Comparison of ENCODE assay signal across 9 cellular contexts in genomic region chr1:39646232-39647081, GRCh38. TPM values are rescaled to one million over a fixed set of nuclear protein-coding genes. Genes with fewer than 3 reads are reported as not detected.
DNase-seq lines count a peak whose midpoint lies in the region; ATAC-seq and TF ChIP-seq lines count a peak whose summit lies in the region.
"Had no signal": no experiment of that assay in that cellular context is flagged by ENCODE, and none has a peak within 500 bp of the region (broad histone marks: within the 10 kb centered on the region; RNA-seq: fewer than 3 reads in every experiment).

No MANE protein-coding gene starts in this region.

- BruUV-seq in PC-9 (replicated peaks; lab: Mats Ljungman, UMichigan) = no TSS peak

- TF ChIP-seq CTCF in foreskin fibroblast (IDR thresholded peaks at IDR 0.05; ENCODE audit: low read depth, low read length) (no peak), ovary (IDR thresholded peaks at IDR 0.05) (no peak), PC-9 (conservative IDR thresholded peaks at IDR 0.05) (no peak)

- peaks cover 17% of the 10 kb centered on the region for H3K4me1 ChIP-seq in ovary (ENCODE audit: insufficient read depth)
- H3K4me1 ChIP-seq in PC-9 (replicated peaks; ENCODE audit: insufficient read depth) = no peaks in the 10 kb centered on the region

- TF ChIP-seq POLR2A in ovary (IDR thresholded peaks at IDR 0.05) = no peak
- TF ChIP-seq POLR2A in erythroblast (IDR thresholded peaks at IDR 0.05; ENCODE audit: low read length) = no peak

- no peaks in the 10 kb centered on the region for H3K9me3 ChIP-seq in ovary
- no peaks in the 10 kb centered on the region for H3K9me3 ChIP-seq in PC-9 (ENCODE audit: insufficient read depth, low read depth)

- CTCF ChIA-PET in PC-9 (lab: Charles Lee) = no interaction called here
- CTCF ChIA-PET in activated naive CD4-positive, alpha-beta T cell treated with anti-CD3 and anti-CD28 coated beads, Interleukin-2, amount 10 ng/mL, durations not matched to agents 7 days and 5 days (lab: Charles Lee) = interaction anchor here (1.2 to 3.1 kb wide), 3 partner anchors 11 to 40 kb away, joined by 3 to 24 read pairs (median 3); no protein-coding TSS in a partner anchor

- in situ Hi-C loops in Caki2 (cut with HindIII; ENCODE audit: low pct_unique_long_range_greater_than_20kb, low sequenced_read_pairs) = no loop called here

- no peaks in the 10 kb centered on the region for H3K9me3 Mint-ChIP-seq in activated naive CD4-positive, alpha-beta T cell treated with anti-CD3 and anti-CD28 coated beads, Interleukin-2, amount 10 ng/mL, durations not matched to agents 7 days and 5 days

- no peaks in the 10 kb centered on the region for H3K36me3 Mint-ChIP-seq in activated naive CD4-positive, alpha-beta T cell treated with anti-CD3 and anti-CD28 coated beads, Interleukin-2, amount 10 ng/mL, durations not matched to agents 7 days and 5 days

- H3K4me2 ChIP-seq in PC-9 = no peak overlapping the region

- H3K27me3 ChIP-seq in ovary (no peaks in the 10 kb centered on the region), PC-9 (ENCODE audit: insufficient read depth, low read depth) (peaks cover 12% of the 10 kb centered on the region; the same call in 1 of the 2 replicates)

- H3K36me3 ChIP-seq in ovary = no peaks in the 10 kb centered on the region
- no peaks in the 10 kb centered on the region for H3K36me3 ChIP-seq in PC-9 (ENCODE audit: low read depth)

- H2AFZ ChIP-seq in PC-9 = no peak overlapping the region

- peaks cover 31% of the 10 kb centered on the region for H3K27me3 Mint-ChIP-seq in activated naive CD4-positive, alpha-beta T cell treated with anti-CD3 and anti-CD28 coated beads, Interleukin-2, amount 10 ng/mL, durations not matched to agents 7 days and 5 days

- no peaks in the 10 kb centered on the region for H3K9me2 ChIP-seq in PC-9 (ENCODE audit: insufficient read depth)

- POLR2A ChIA-PET in PC-9 (lab: Charles Lee; ENCODE audit: unreplicated experiment) = interaction anchor here (0.5 kb wide), 1 partner anchor 59 kb away, joined by 5 read pairs; no protein-coding TSS in a partner anchor

- H3K27ac Mint-ChIP-seq in activated naive CD4-positive, alpha-beta T cell treated with anti-CD3 and anti-CD28 coated beads, Interleukin-2, amount 10 ng/mL, durations not matched to agents 7 days and 5 days = no peak overlapping the region

- H3K79me2 ChIP-seq in PC-9 (ENCODE audit: low read depth) = no peaks in the 10 kb centered on the region

- intact Hi-C loops in ovary (cut with DNase I) (no loop called here), PC-9 (cut with micrococcal nuclease; ENCODE audit: unreplicated experiment) (no loop called here)

- 3 to 12% (median 8%) methylated on average over 12 of the region's 12 CpGs for WGBS in ovary, 3 donors

- H3K27ac ChIP-seq in ovary (peak overlapping the region; percentile 16 to 61), PC-9 (no peak overlapping the region)

- DNase-seq in Caki2 (ENCODE audit: low read depth) (peak; percentile 3), RPMI8226 (peak; percentile 60), foreskin fibroblast (peak; percentile 83 to 93), ovary (peak; percentile 71 to 92 (median 84)), PC-9 (no peak), erythroblast (lab: John Stamatoyannopoulos, UW) (no peak)
- no peak for DNase-seq in activated naive CD4-positive, alpha-beta T cell treated with anti-CD3 and anti-CD28 coated beads, Interleukin-2, amount 10 ng/mL, durations not matched to agents 7 days and 5 days
- DNase-seq: activated CD8-positive, alpha-beta memory T cell treated with anti-CD3 and anti-CD28 coated beads, Interleukin-2, amount 50 U/mL, for 48 hours had no signal

- no peak overlapping the region for H3K4me3 Mint-ChIP-seq in activated naive CD4-positive, alpha-beta T cell treated with anti-CD3 and anti-CD28 coated beads, Interleukin-2, amount 10 ng/mL, durations not matched to agents 7 days and 5 days

- ATAC-seq in HG03097 (IDR thresholded peaks at IDR 0.05; ENCODE audit: low FRiP score, unreplicated experiment) = no peak

- no peaks in the 10 kb centered on the region for H3F3A ChIP-seq in PC-9 (ENCODE audit: insufficient read depth, low read depth)

- H3K4me3 ChIP-seq in foreskin fibroblast (ENCODE audit: low read depth in 1 of 2, low read length in 2 of 2) (peak overlapping the region in 1 of 2 donors; percentile 19), ovary (no peak overlapping the region), PC-9 (no peak overlapping the region)

- no peak for TF ChIP-seq EP300 in ovary (IDR thresholded peaks at IDR 0.05)

- H3K4me1 Mint-ChIP-seq in activated naive CD4-positive, alpha-beta T cell treated with anti-CD3 and anti-CD28 coated beads, Interleukin-2, amount 10 ng/mL, durations not matched to agents 7 days and 5 days = no peaks in the 10 kb centered on the region

- no peaks in the 10 kb centered on the region for H4K20me1 ChIP-seq in PC-9 (ENCODE audit: insufficient read depth)

RNA-seq across cellular contexts. Expression of gene HEYL, which starts 7.0 kb away (rescaled TPM):
- 0.12 and 0.98 TPM in 2 replicates for total RNA-seq in Caki2 (2014; rRNA removed; shearing (Covaris generic); ENCODE audit: low replicate concordance)
- total RNA-seq in ovary (10 to 100 TPM in 5 of 7 donors, 1 to 10 TPM in 2; 1.8 to 27.2 (median 11.3) TPM), PC-9 (2021) (0.17 and 0.35 TPM in 2 replicates)
- 10 to 100 TPM in 1 of 2 donors, 1 to 10 TPM in 1; 9.0 to 20.1 TPM for polyA plus RNA-seq in ovary

RNA-seq across cellular contexts. Expression of gene NT5C1A, which starts 25.4 kb away (rescaled TPM):
- not detected in 2 replicates for total RNA-seq in Caki2 (2014; rRNA removed; shearing (Covaris generic); ENCODE audit: low replicate concordance)
- total RNA-seq in ovary = 1 to 10 TPM in 4 of 7 donors, under 1 TPM in 1, not detected in 2; 0.34 to 2.4 (median 1.7) TPM
- under 1 TPM; 0.15 to 0.97 TPM for polyA plus RNA-seq in ovary
- not detected in 2 replicates for total RNA-seq in PC-9 (2021)

RNA-seq across cellular contexts. Expression of gene HPCAL4, which starts 44.8 kb away (rescaled TPM):
- 0.03 TPM in 1 of 2 replicates, not detected in the other for total RNA-seq in Caki2 (2014; rRNA removed; shearing (Covaris generic); ENCODE audit: low replicate concordance)
- total RNA-seq in ovary (1 to 10 TPM in 6 of 7 donors, under 1 TPM in 1; 0.88 to 7.7 (median 3.1) TPM), PC-9 (2021) (0.07 TPM in 1 of 2 replicates, not detected in the other)
- polyA plus RNA-seq in ovary = 10 to 100 TPM in 1 of 2 donors, 1 to 10 TPM in 1; 1.3 to 11.1 TPM

Comparison
In these comparisons a context has a peak if more than half of its experiments do, and no peak if none do; other contexts are left out.
1. DNase-seq: peak in Caki2 (single experiment), RPMI8226 (single experiment), foreskin fibroblast (2 of 2) and ovary (5 of 5); none in PC-9 (0 of 2), activated naive CD4-positive, alpha-beta T cell treated with anti-CD3 and anti-CD28 coated beads, Interleukin-2, amount 10 ng/mL, durations not matched to agents 7 days and 5 days (single experiment) and erythroblast (0 of 2).